Comparison of ENCODE assay signal across 27 cellular contexts in genomic region chr6:4786936-4787504, GRCh38. TPM values are rescaled to one million over a fixed set of nuclear protein-coding genes. Genes with fewer than 3 reads are reported as not detected.
DNase-seq lines count a peak whose midpoint lies in the region; ATAC-seq and TF ChIP-seq lines count a peak whose summit lies in the region.
"Had no signal": no experiment of that assay in that cellular context is flagged by ENCODE, and none has a peak within 500 bp of the region (broad histone marks: within the 10 kb centered on the region; RNA-seq: fewer than 3 reads in every experiment).

No MANE protein-coding gene starts in this region.

- no peaks in the 10 kb centered on the region for H3K27me3 Mint-ChIP-seq in activated naive CD8-positive, alpha-beta T cell
- H3K27me3 Mint-ChIP-seq in activated naive CD8-positive, alpha-beta T cell treated with anti-CD3 and anti-CD28 coated beads for 36 hours: no peaks in the 10 kb centered on the region
- no peaks in the 10 kb centered on the region for H3K27me3 Mint-ChIP-seq in stimulated activated memory B cell treated with anti-CD40 and anti-IgM and Interleukin-4, amounts not matched to agents 10 μg/mL and 1 μg/mL and 100 μg/mL, for 72 hours

- H3K9me3 Mint-ChIP-seq in activated naive CD8-positive, alpha-beta T cell (ENCODE audit: low read depth): peaks cover 6% of the 10 kb centered on the region
- peaks cover 10% of the 10 kb centered on the region for H3K9me3 Mint-ChIP-seq in activated naive CD8-positive, alpha-beta T cell treated with anti-CD3 and anti-CD28 coated beads for 36 hours
- H3K9me3 Mint-ChIP-seq in stimulated activated memory B cell treated with anti-CD40 and anti-IgM and Interleukin-4, amounts not matched to agents 10 μg/mL and 1 μg/mL and 100 μg/mL, for 72 hours: peaks cover 4% of the 10 kb centered on the region

- H3K36me3 ChIP-seq in Loucy (ENCODE audit: insufficient read depth, low read length): no peaks in the 10 kb centered on the region
- H3K36me3 ChIP-seq in OCI-LY7 (ENCODE audit: insufficient read depth, low read length): no peaks in the 10 kb centered on the region; the same call in 1 of the 2 replicates
- H3K36me3 ChIP-seq: BE2C, left lung, prostate gland, sigmoid colon, tibial artery, WERI-Rb-1 had no signal

- no peak overlapping the region for H3K9ac ChIP-seq in Loucy (ENCODE audit: low read depth, low read length, poor library complexity, severe bottlenecking)

- no peaks in the 10 kb centered on the region for H3K9me2 ChIP-seq in Loucy (replicated peaks; ENCODE audit: low read depth, low read length)
- H3K9me2 ChIP-seq in OCI-LY7 (ENCODE audit: insufficient read depth, low read length): no peaks in the 10 kb centered on the region

- H4K20me1 ChIP-seq in Loucy (ENCODE audit: insufficient read depth, low read length, poor library complexity, severe bottlenecking) (peaks cover 59% of the 10 kb centered on the region), OCI-LY7 (ENCODE audit: insufficient read depth, low read length) (peaks cover 70% of the 10 kb centered on the region)

- no peak overlapping the region for H3K4me3 ChIP-seq in Loucy (ENCODE audit: low read length, poor library complexity, severe bottlenecking)
- 0 out of 2 replicates have a peak overlapping the region, but pooled peaks have one; percentile 5 for H3K4me3 ChIP-seq in iPS-18c (ENCODE audit: insufficient read depth, low read depth, low read length)
- no peak overlapping the region for H3K4me3 ChIP-seq in OCI-LY7 (ENCODE audit: low read depth, low read length, poor library complexity, severe bottlenecking)
- H3K4me3 ChIP-seq: coronary artery, GM12878, left lung, prostate gland, sigmoid colon, SJSA1, tibial artery had no signal

- peaks cover 9% of the 10 kb centered on the region for H3K36me3 Mint-ChIP-seq in activated naive CD8-positive, alpha-beta T cell
- peaks cover 35% of the 10 kb centered on the region for H3K36me3 Mint-ChIP-seq in activated naive CD8-positive, alpha-beta T cell treated with anti-CD3 and anti-CD28 coated beads for 36 hours
- peaks cover 12% of the 10 kb centered on the region for H3K36me3 Mint-ChIP-seq in stimulated activated memory B cell treated with anti-CD40 and anti-IgM and Interleukin-4, amounts not matched to agents 10 μg/mL and 1 μg/mL and 100 μg/mL, for 72 hours

- H3K4me1 Mint-ChIP-seq in activated naive CD8-positive, alpha-beta T cell (ENCODE audit: low read depth): peaks cover 84% of the 10 kb centered on the region
- H3K4me1 Mint-ChIP-seq in activated naive CD8-positive, alpha-beta T cell treated with anti-CD3 and anti-CD28 coated beads for 36 hours: peaks cover 65% of the 10 kb centered on the region
- peaks cover 73% of the 10 kb centered on the region for H3K4me1 Mint-ChIP-seq in stimulated activated memory B cell treated with anti-CD40 and anti-IgM and Interleukin-4, amounts not matched to agents 10 μg/mL and 1 μg/mL and 100 μg/mL, for 72 hours

- no peak overlapping the region for H2AFZ ChIP-seq in Loucy (ENCODE audit: low read length)
- H2AFZ ChIP-seq in OCI-LY7 (ENCODE audit: low read length): no peak overlapping the region

- no peak overlapping the region for H3K27ac ChIP-seq in OCI-LY7 (ENCODE audit: low read depth, low read length, poor library complexity, severe bottlenecking)
- H3K27ac ChIP-seq: coronary artery, left lung, prostate gland, sigmoid colon, SJSA1, tibial artery, WERI-Rb-1 had no signal

- CTCF ChIA-PET in OCI-LY7 (lab: Charles Lee; ENCODE audit: unreplicated experiment): interaction anchor here (0.6 kb wide), 1 partner anchor 35 kb away, joined by 3 read pairs; no protein-coding TSS in a partner anchor

- H3K79me2 ChIP-seq in Loucy (ENCODE audit: insufficient read depth, low read length) (peaks cover 98% of the 10 kb centered on the region), OCI-LY7 (ENCODE audit: insufficient read depth, low read depth, low read length) (peaks cover 88% of the 10 kb centered on the region)

- H3K27me3 ChIP-seq in Loucy (ENCODE audit: insufficient read depth, low read length, poor library complexity, severe bottlenecking): no peaks in the 10 kb centered on the region
- H3K27me3 ChIP-seq: BE2C, left lung, sigmoid colon, SJSA1, tibial artery had no signal

- no peak for DNase-seq in activated naive CD8-positive, alpha-beta T cell treated with anti-CD3 and anti-CD28 coated beads for 36 hours
- DNase-seq in OCI-LY7 (ENCODE audit: low spot score): no peak
- DNase-seq: ACHN; activated CD4-positive, alpha-beta T cell treated with anti-CD3 and anti-CD28 coated beads, Interleukin-2, amount 50 U/mL, for 4 hours; activated CD8-positive, alpha-beta memory T cell treated with anti-CD3 and anti-CD28 coated beads, Interleukin-2, amount 50 U/mL, for 4 hours; activated effector memory CD4-positive, alpha-beta T cell treated with Interleukin-2 at 50 U/mL for 16 hours; BE2C; effector CD8-positive, alpha-beta T cell; EL; H7; islet precursor cell; left lung; mesenchymal stem cell; sigmoid colon; stimulated activated CD4-positive, alpha-beta T cell treated with anti-CD3 and anti-CD28 coated beads, Interleukin-12 subunit alpha, Interleukin-12 subunit beta, amount 100 ng/mL, for 4 hours; stimulated activated CD4-positive, alpha-beta T cell treated with anti-CD3 and anti-CD28 coated beads, Interleukin-4, amount 100 ng/mL, for 1 hour; tibial artery; WERI-Rb-1 had no signal

- H3F3A ChIP-seq in Loucy (ENCODE audit: low read depth): no peaks in the 10 kb centered on the region

- H3K9me3 ChIP-seq in Loucy (ENCODE audit: insufficient read depth, low read depth, low read length) (peaks cover 5% of the 10 kb centered on the region; the same call in 1 of the 2 replicates), iPS-18c (ENCODE audit: control insufficient read depth, insufficient read depth, low read length) (no peaks in the 10 kb centered on the region), OCI-LY7 (ENCODE audit: low read length) (no peaks in the 10 kb centered on the region)
- H3K9me3 ChIP-seq: BE2C, left lung, prostate gland, sigmoid colon, SJSA1, tibial artery had no signal

- POLR2A ChIA-PET in OCI-LY7 (lab: Charles Lee): interaction anchor here (1.0 to 2.2 kb wide), 3 partner anchors 8 to 15 kb away, joined by 3 to 11 read pairs (median 6); no protein-coding TSS in a partner anchor

- no TSS peak for BruUV-seq in OCI-LY7 (replicated peaks; lab: Mats Ljungman, UMichigan)

- H3K27ac Mint-ChIP-seq in activated naive CD8-positive, alpha-beta T cell: peak overlapping the region; percentile 77
- H3K27ac Mint-ChIP-seq in activated naive CD8-positive, alpha-beta T cell treated with anti-CD3 and anti-CD28 coated beads for 36 hours: no peak overlapping the region
- H3K27ac Mint-ChIP-seq in stimulated activated memory B cell treated with anti-CD40 and anti-IgM and Interleukin-4, amounts not matched to agents 10 μg/mL and 1 μg/mL and 100 μg/mL, for 72 hours: peak overlapping the region; percentile 28

- H3K4me3 Mint-ChIP-seq in activated naive CD8-positive, alpha-beta T cell: peak overlapping the region; percentile 54
- no peak overlapping the region for H3K4me3 Mint-ChIP-seq in activated naive CD8-positive, alpha-beta T cell treated with anti-CD3 and anti-CD28 coated beads for 36 hours
- no peak overlapping the region for H3K4me3 Mint-ChIP-seq in stimulated activated memory B cell treated with anti-CD40 and anti-IgM and Interleukin-4, amounts not matched to agents 10 μg/mL and 1 μg/mL and 100 μg/mL, for 72 hours

- TF ChIP-seq CTCF in Loucy (conservative IDR thresholded peaks at IDR 0.05; ENCODE audit: low read length): no peak
- no peak for TF ChIP-seq CTCF in OCI-LY7 (conservative IDR thresholded peaks at IDR 0.05; ENCODE audit: low read length)

- intact Hi-C loops in OCI-LY7 (cut with micrococcal nuclease; ENCODE audit: unreplicated experiment): loop anchor here (10.0 kb wide), 2 partner anchors 652 to 1798 kb away; partner anchors contain the start of genes ECI2 and LY86

- no peak for ATAC-seq in stimulated activated memory B cell treated with anti-CD40 and anti-IgM and Interleukin-4, amounts not matched to agents 10 μg/mL and 1 μg/mL and 100 μg/mL, for 72 hours
- no peak for ATAC-seq in HG03439 (IDR thresholded peaks at IDR 0.05; ENCODE audit: unreplicated experiment)
- ATAC-seq: GM12878, left lung had no signal

- peaks cover 10% of the 10 kb centered on the region for H3K4me1 ChIP-seq in Loucy (ENCODE audit: insufficient read depth, low read length, poor library complexity, severe bottlenecking)
- peaks cover 30% of the 10 kb centered on the region for H3K4me1 ChIP-seq in OCI-LY7 (ENCODE audit: insufficient read depth, low read length, poor library complexity, severe bottlenecking)
- H3K4me1 ChIP-seq: SJSA1 had no signal

- H3K4me2 ChIP-seq in Loucy (ENCODE audit: low read depth, low read length, poor library complexity, severe bottlenecking) (peak overlapping the region; percentile 5), OCI-LY7 (ENCODE audit: low read length) (no peak overlapping the region)

RNA-seq across cellular contexts. Expression of gene CDYL, which starts 10.8 kb away (rescaled TPM):
- 10 to 100 TPM; 38.8 to 40.5 TPM for total RNA-seq in activated naive CD8-positive, alpha-beta T cell treated with anti-CD3 and anti-CD28 coated beads for 36 hours
- 33.6 and 51.4 TPM in 2 replicates for total RNA-seq in OCI-LY7 (2014; rRNA removed; shearing (Covaris generic))
- 68.4 and 76.4 TPM in 2 replicates for total RNA-seq in OCI-LY7 (2022)
